In the genomic region with DNA sequence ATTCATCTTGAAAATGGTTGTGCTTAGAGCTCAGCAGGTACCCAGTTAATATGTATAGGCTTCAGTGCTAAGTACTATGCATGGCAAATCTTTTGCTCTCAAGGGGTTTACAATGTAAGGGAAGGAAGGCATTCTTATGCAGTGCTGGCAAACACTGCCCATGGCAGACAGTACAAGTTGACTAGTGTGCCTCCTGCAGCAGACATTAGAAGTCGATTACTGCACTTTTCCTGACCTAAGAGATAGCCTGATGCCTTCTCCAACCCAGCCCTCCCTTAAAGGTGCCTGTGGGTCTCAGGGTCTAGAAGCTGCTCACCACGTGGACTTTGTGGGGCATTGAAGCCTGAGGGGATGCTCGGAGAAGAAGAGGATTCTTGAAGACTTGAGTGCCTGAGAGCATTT, we compare ENCODE assay signal across 12 cellular contexts.
"Had no signal": no experiment of that assay in that cellular context is flagged by ENCODE, and none has a peak within 500 bp of the region (broad histone marks: within the 10 kb centered on the region; RNA-seq: fewer than 3 reads in every experiment).

No MANE protein-coding gene starts in this region.

- ATAC-seq: body of pancreas; gastroesophageal sphincter; stimulated activated memory B cell treated with anti-CD40 and anti-IgM and Interleukin-4, amounts not matched to agents 10 μg/mL and 1 μg/mL and 100 μg/mL, for 72 hours had no signal

- DNase-seq: activated CD4-positive, alpha-beta T cell treated with anti-CD3 and anti-CD28 coated beads, Interleukin-2, amount 50 U/mL, for 1 hour; activated effector memory CD4-positive, alpha-beta T cell treated with Interleukin-2 at 50 U/mL for 16 hours; body of pancreas; effector memory CD4-positive, alpha-beta T cell; left ventricle myocardium inferior; mesenchymal stem cell; posterior cingulate gyrus; small intestine; tibial artery had no signal

- H3K9me3 ChIP-seq: body of pancreas, gastroesophageal sphincter, left ventricle myocardium inferior, tibial artery, vagina had no signal

- H3K27ac ChIP-seq: body of pancreas, gastroesophageal sphincter, left ventricle myocardium inferior, tibial artery, vagina had no signal

- H3K36me3 ChIP-seq: gastroesophageal sphincter, left ventricle myocardium inferior, tibial artery, vagina had no signal

- H3K27me3 ChIP-seq: body of pancreas, gastroesophageal sphincter, tibial artery, vagina had no signal

- FAIRE-seq: small intestine had no signal

- H3K4me3 ChIP-seq: body of pancreas, gastroesophageal sphincter, left ventricle myocardium inferior, tibial artery, vagina had no signal

- H3K4me1 ChIP-seq: body of pancreas had no signal
